Comparison of ENCODE assay signal across 25 cellular contexts in the genomic region with DNA sequence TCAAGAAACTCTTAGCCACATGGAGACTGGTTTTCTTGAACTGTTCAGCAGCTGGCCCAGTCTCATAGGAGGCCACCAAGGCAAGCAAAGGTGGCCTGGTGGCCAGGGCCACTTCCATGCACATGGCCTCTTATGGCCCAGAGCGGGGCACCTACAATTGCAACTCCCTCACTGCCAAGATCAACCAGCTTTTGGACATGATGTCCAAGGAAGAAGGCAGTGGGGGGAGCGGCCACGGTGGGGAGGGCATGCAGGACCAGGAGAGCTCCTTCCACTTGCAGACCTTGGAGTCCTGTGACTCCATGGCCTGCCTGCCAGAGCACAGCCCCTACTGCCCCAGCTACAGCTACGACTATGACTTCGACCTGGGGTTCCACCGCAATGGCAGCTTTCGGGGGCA.
DNase-seq lines count a peak whose midpoint lies in the region; FAIRE-seq and TF ChIP-seq lines count a peak whose summit lies in the region.
"Had no signal": no experiment of that assay in that cellular context is flagged by ENCODE, and none has a peak within 500 bp of the region (broad histone marks: within the 10 kb centered on the region; RNA-seq: fewer than 3 reads in every experiment).

No MANE protein-coding gene starts in this region.

- H4K8ac ChIP-seq in neuronal stem cell (ENCODE audit: low read depth, low read length) = no peak overlapping the region

- H3K23ac ChIP-seq in neuronal stem cell (ENCODE audit: low read depth, low read length, poor library complexity) = no peak overlapping the region

- no peak for FAIRE-seq in kidney (lab: Jason Lieb, UNC)
- FAIRE-seq: A204.1, GM12878, GM12892, GM18507 had no signal

- TF ChIP-seq CTCF in kidney (IDR thresholded peaks at IDR 0.05; ENCODE audit: borderline replicate concordance, extremely low read depth, insufficient read depth) = no peak
- no peak for TF ChIP-seq CTCF in spleen (IDR thresholded peaks at IDR 0.05 in 8 of 11, conservative IDR thresholded peaks at IDR 0.05 in 3 of 11)
- no peak for TF ChIP-seq CTCF in BE2C (IDR thresholded peaks at IDR 0.05; ENCODE audit: low read depth, low read length)

- no peak overlapping the region for H2BK5ac ChIP-seq in neuronal stem cell (ENCODE audit: low read length)

- no peak overlapping the region for H3K9ac ChIP-seq in kidney (ENCODE audit: low read length in 2 of 2)
- H3K9ac ChIP-seq in neuronal stem cell (ENCODE audit: low read depth, low read length, poor library complexity) = no peak overlapping the region
- H3K9ac ChIP-seq: BLaER1 treated with 17β-estradiol and CSF1 and Interleukin-3, amounts not matched to agents 10 nM and 100 nM had no signal

- no peak for TF ChIP-seq POLR2A in spleen (IDR thresholded peaks at IDR 0.05)

- intact Hi-C loops in kidney (cut with DNase I) = no loop called here
- intact Hi-C loops in spleen (cut with DNase I; ENCODE audit: low total_unique reads) = no loop called here

- no peaks in the 10 kb centered on the region for H3K4me1 ChIP-seq in kidney (ENCODE audit: control insufficient read depth in 1 of 2, insufficient read depth in 1 of 2, low read depth in 1 of 2, low read length in 2 of 2)
- H3K4me1 ChIP-seq in neuronal stem cell (ENCODE audit: control insufficient read depth in 2 of 2, insufficient read depth in 1 of 2, low read depth in 1 of 2, low read length in 2 of 2) = no peaks in the 10 kb centered on the region
- no peaks in the 10 kb centered on the region for H3K4me1 ChIP-seq in spleen
- no peaks in the 10 kb centered on the region for H3K4me1 ChIP-seq in BE2C
- H3K4me1 ChIP-seq: BLaER1 treated with 17β-estradiol and CSF1 and Interleukin-3, amounts not matched to agents 10 nM and 100 nM had no signal

- H3K18ac ChIP-seq in neuronal stem cell (ENCODE audit: low read length) = peak overlapping the region; percentile 71

- no peak overlapping the region for H2BK12ac ChIP-seq in neuronal stem cell (ENCODE audit: low read length)

- DNase-seq in kidney (peak; percentile 52), neuronal stem cell (ENCODE audit: low spot score) (no peak), spleen (peak; percentile 46), NCI-H1105 (lab: John Stamatoyannopoulos, UW) (no peak), BE2C (no peak)
- DNase-seq in NK-92 treated with Interleukin-12 subunit alpha and Interleukin-12 subunit beta, amount 100 ng/mL, for 24 hours (lab: John Stamatoyannopoulos, UW) = no peak
- no peak for DNase-seq in stimulated activated CD4-positive, alpha-beta T cell treated with anti-CD3 and anti-CD28 coated beads, Interleukin-4, amount 100 ng/mL, for 1 hour
- DNase-seq: 8988T; ACHN; CD4-positive, alpha-beta T cell; CD8-positive, alpha-beta memory T cell; COR-L47; DMS 273 treated with DMSO at 0.1 percent for 48 hours; DMS153; DMS53; DMS79; DND-41; EL; GDM1 had no signal

- no CpG with 5 or more reads among the region's 7 CpGs for WGBS in neuronal stem cell (ENCODE audit: extremely low coverage in 2 of 2, insufficient read length in 2 of 2, insufficient replicate concordance in 1 of 2), 2 donors
- 84 to 95% (median 89%) methylated on average over 4 to 7 of the region's 7 CpGs for WGBS in spleen, 5 donors

- no peak overlapping the region for H2BK120ac ChIP-seq in neuronal stem cell (ENCODE audit: low read depth, low read length)

- no peak overlapping the region for H3K14ac ChIP-seq in neuronal stem cell (ENCODE audit: low read length)

- H3K36me3 ChIP-seq in kidney (ENCODE audit: control insufficient read depth in 1 of 2, insufficient read depth in 2 of 2, low read length in 2 of 2) = no peaks in the 10 kb centered on the region
- H3K36me3 ChIP-seq in neuronal stem cell (replicated peaks in 1 of 2; ENCODE audit: control insufficient read depth in 2 of 2, insufficient read depth in 2 of 2, low read length in 2 of 2) = no peaks in the 10 kb centered on the region
- H3K36me3 ChIP-seq in spleen = no peaks in the 10 kb centered on the region
- H3K36me3 ChIP-seq in BE2C = no peaks in the 10 kb centered on the region
- H3K36me3 ChIP-seq: BLaER1 treated with 17β-estradiol and CSF1 and Interleukin-3, amounts not matched to agents 10 nM and 100 nM had no signal

- H3K9me3 ChIP-seq in kidney (ENCODE audit: control insufficient read depth in 1 of 2, low read length in 2 of 2) (peaks cover 0 to 3% of the 10 kb centered on the region in 2 donors), neuronal stem cell (replicated peaks in 1 of 2; ENCODE audit: control insufficient read depth in 2 of 2, insufficient read depth in 1 of 2, low read depth in 1 of 2, low read length in 2 of 2) (no peaks in the 10 kb centered on the region), spleen (peaks cover 0 to 51% (median 23%) of the 10 kb centered on the region in 8 donors), BE2C (peaks cover 3% of the 10 kb centered on the region; the same call in 1 of the 2 replicates)

- no peak overlapping the region for H2BK15ac ChIP-seq in neuronal stem cell (ENCODE audit: low read length)

- H3K4me3 ChIP-seq in kidney (ENCODE audit: low read length in 2 of 2) (no peak overlapping the region), neuronal stem cell (ENCODE audit: low read length in 2 of 2) (peak overlapping the region in 1 of 2 donors; percentile 35), spleen (no peak overlapping the region), BE2C (ENCODE audit: low read depth, low read length) (no peak overlapping the region)
- H3K4me3 ChIP-seq: BLaER1 treated with 17β-estradiol and CSF1 and Interleukin-3, amounts not matched to agents 10 nM and 100 nM; GM12878 had no signal

- no peak overlapping the region for H4K91ac ChIP-seq in neuronal stem cell (ENCODE audit: low read depth, low read length, poor library complexity)

- H2AFZ ChIP-seq in neuronal stem cell (ENCODE audit: low read length) = no peak overlapping the region

- no peaks in the 10 kb centered on the region for H3K79me1 ChIP-seq in neuronal stem cell (ENCODE audit: low read depth, low read length)

- no peak overlapping the region for H3K4me2 ChIP-seq in neuronal stem cell (ENCODE audit: insufficient read depth, low read length, poor library complexity, severe bottlenecking)
- H3K4me2 ChIP-seq: BLaER1 treated with 17β-estradiol and CSF1 and Interleukin-3, amounts not matched to agents 10 nM and 100 nM had no signal

- H3K27ac ChIP-seq in kidney (ENCODE audit: low read depth in 2 of 2, low read length in 2 of 2) (no peak overlapping the region), neuronal stem cell (replicated peaks; ENCODE audit: low read length) (no peak overlapping the region), spleen (no peak overlapping the region)
- H3K27ac ChIP-seq: BLaER1 treated with 17β-estradiol and CSF1 and Interleukin-3, amounts not matched to agents 10 nM and 100 nM; C4-2B had no signal

- H2AK5ac ChIP-seq in neuronal stem cell (ENCODE audit: low read depth, low read length) = peak overlapping the region; percentile 5

- no peak overlapping the region for H3K4ac ChIP-seq in neuronal stem cell (ENCODE audit: low read length)

- no peaks in the 10 kb centered on the region for H3K27me3 ChIP-seq in neuronal stem cell (ENCODE audit: control insufficient read depth in 3 of 3, insufficient read depth in 3 of 3, low read depth in 1 of 3, low read length in 3 of 3)
- no peaks in the 10 kb centered on the region for H3K27me3 ChIP-seq in spleen (replicated peaks in 1 of 7)
- H3K27me3 ChIP-seq in BE2C = no peaks in the 10 kb centered on the region
- H3K27me3 ChIP-seq: BLaER1 treated with 17β-estradiol and CSF1 and Interleukin-3, amounts not matched to agents 10 nM and 100 nM had no signal

Comparison
In these comparisons a context has a peak if more than half of its experiments do, and no peak if none do; other contexts are left out.
1. DNase-seq: peak in kidney (single experiment) and spleen (single experiment); none in neuronal stem cell (single experiment), NCI-H1105 (single experiment), NK-92 treated with Interleukin-12 subunit alpha and Interleukin-12 subunit beta, amount 100 ng/mL, for 24 hours (single experiment), BE2C (single experiment) and stimulated activated CD4-positive, alpha-beta T cell treated with anti-CD3 and anti-CD28 coated beads, Interleukin-4, amount 100 ng/mL, for 1 hour (single experiment).